8 cellular contexts compared by ENCODE assay signal in the genomic region with DNA sequence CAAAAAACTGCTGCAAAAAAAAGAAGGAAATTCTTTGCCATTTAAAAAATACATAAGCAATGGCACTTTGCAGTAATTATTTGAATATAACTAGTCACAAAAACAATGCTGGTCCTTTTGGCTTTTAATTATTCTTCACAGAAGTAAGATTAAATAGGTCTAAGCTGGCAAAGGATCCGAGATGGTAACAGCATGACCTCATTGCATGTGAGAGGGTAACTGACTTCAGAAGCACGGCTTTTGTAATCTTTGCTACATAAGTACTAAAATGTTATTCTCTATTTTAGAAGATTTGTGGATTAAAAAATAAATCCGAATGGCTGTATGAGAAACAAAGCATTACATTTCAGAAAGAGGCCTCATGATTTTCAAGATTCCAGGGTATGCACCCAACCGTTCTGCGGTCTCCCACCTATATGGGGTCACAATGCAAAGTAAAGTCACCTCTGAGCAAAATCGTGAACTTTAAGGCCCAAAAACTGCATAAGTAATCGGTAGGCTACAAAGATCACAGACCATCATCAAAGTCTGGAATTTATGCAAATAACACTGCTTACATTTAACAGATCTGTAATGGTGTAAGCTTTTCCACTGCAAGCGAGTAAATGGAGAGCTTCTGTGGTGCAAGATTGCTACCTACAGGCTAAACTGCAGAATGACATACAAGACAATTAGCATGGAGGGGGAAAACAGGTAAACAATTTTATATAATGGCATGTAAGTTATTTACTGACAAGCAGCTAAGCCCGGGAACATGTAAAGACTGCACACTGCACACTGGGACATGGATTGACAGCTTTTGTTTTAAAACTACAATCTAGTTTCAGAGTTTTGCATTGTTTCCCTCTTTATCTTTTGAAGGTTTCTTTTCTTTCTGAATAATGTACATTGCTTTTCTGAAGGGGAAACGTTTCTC.
A peak's percentile ranks its signal among the peaks of the same experiment; 100 is the strongest.
DNase-seq lines count a peak whose midpoint lies in the region; ATAC-seq and TF ChIP-seq lines count a peak whose summit lies in the region.

No MANE protein-coding gene starts in this region.

- TF ChIP-seq CTCF in heart left ventricle (IDR thresholded peaks at IDR 0.05) (peak; percentile 26 to 63 (median 50)), OCI-LY7 (conservative IDR thresholded peaks at IDR 0.05; ENCODE audit: low read length) (peak; percentile 97), uterus (IDR thresholded peaks at IDR 0.05) (peak; percentile 25 to 53 (median 42))

- ATAC-seq in heart left ventricle (peak in 3 of 4 donors; percentile 75 to 82 (median 75)), Right ventricle myocardium superior (ENCODE audit: poor library complexity) (no peak), GM21423 (IDR thresholded peaks at IDR 0.05; ENCODE audit: unreplicated experiment) (peak; percentile 86), HG03565 (IDR thresholded peaks at IDR 0.05; ENCODE audit: unreplicated experiment) (peak; percentile 98), left lobe of liver (peak; percentile 86)

- TF ChIP-seq POLR2A in heart left ventricle (IDR thresholded peaks at IDR 0.05) (no peak), uterus (IDR thresholded peaks at IDR 0.05) (no peak)

- H3K79me2 ChIP-seq in OCI-LY7 (ENCODE audit: insufficient read depth, low read depth, low read length), result no peaks in the 10 kb centered on the region

- no peak overlapping the region for H3K4me3 ChIP-seq in heart left ventricle
- no peak overlapping the region for H3K4me3 ChIP-seq in OCI-LY7 (ENCODE audit: low read depth, low read length, poor library complexity, severe bottlenecking)
- H3K4me3 ChIP-seq in uterus, result no peak overlapping the region

- POLR2A ChIA-PET in OCI-LY7 (lab: Charles Lee), result interaction anchor here (0.5 to 0.7 kb wide), 3 partner anchors 327 to 736 kb away, joined by 3 read pairs; no protein-coding TSS in a partner anchor

- CTCF ChIA-PET in OCI-LY7 (lab: Charles Lee; ENCODE audit: unreplicated experiment), result interaction anchor here (0.7 kb wide), 1 partner anchor 52 kb away, joined by 3 read pairs; no protein-coding TSS in a partner anchor

- H3K4me1 ChIP-seq in heart left ventricle, result peaks cover 0 to 5% (median 0%) of the 10 kb centered on the region in 12 donors
- H3K4me1 ChIP-seq in OCI-LY7 (ENCODE audit: insufficient read depth, low read length, poor library complexity, severe bottlenecking), result peaks cover 31% of the 10 kb centered on the region
- H3K4me1 ChIP-seq in uterus, result peaks cover 0 to 6% of the 10 kb centered on the region in 2 donors

- peak overlapping the region; percentile 57 for H3K4me2 ChIP-seq in OCI-LY7 (ENCODE audit: low read length)

- H3K9me2 ChIP-seq in OCI-LY7 (ENCODE audit: insufficient read depth, low read length), result no peaks in the 10 kb centered on the region

- in situ Hi-C loops in T47D (cut with HindIII; ENCODE audit: low pct_unique_long_range_greater_than_20kb, low sequenced_read_pairs), result no loop called here

- intact Hi-C loops in heart left ventricle (cut with DNase I) (no loop called here), Right ventricle myocardium superior (cut with DNase I) (no loop called here), OCI-LY7 (cut with micrococcal nuclease; ENCODE audit: unreplicated experiment) (loop anchor here (1.0 to 5.0 kb wide), 3 partner anchors 58 to 325 kb away; no protein-coding TSS in a partner anchor), uterus (cut with DNase I; ENCODE audit: low total_unique reads) (no loop called here)

- H3K27me3 ChIP-seq in heart left ventricle (no peaks in the 10 kb centered on the region), uterus (no peaks in the 10 kb centered on the region)

- H3K9me3 ChIP-seq in heart left ventricle (no peaks in the 10 kb centered on the region), OCI-LY7 (ENCODE audit: low read length) (no peaks in the 10 kb centered on the region), uterus (no peaks in the 10 kb centered on the region)

- no TSS peak for BruUV-seq in OCI-LY7 (replicated peaks; lab: Mats Ljungman, UMichigan)

- H3K36me3 ChIP-seq in heart left ventricle, result peaks cover 0 to 2% (median 0%) of the 10 kb centered on the region in 9 donors
- no peaks in the 10 kb centered on the region for H3K36me3 ChIP-seq in OCI-LY7 (ENCODE audit: insufficient read depth, low read length)
- no peaks in the 10 kb centered on the region for H3K36me3 ChIP-seq in uterus

- peak overlapping the region; percentile 83; the same call in 1 of the 2 replicates for H2AFZ ChIP-seq in OCI-LY7 (ENCODE audit: low read length)

- 32 to 39% (median 37%) methylated on average over 10 of the region's 10 CpGs for WGBS in heart left ventricle, 4 donors

- no peak overlapping the region for H3K27ac ChIP-seq in heart left ventricle
- no peak overlapping the region for H3K27ac ChIP-seq in OCI-LY7 (ENCODE audit: low read depth, low read length, poor library complexity, severe bottlenecking)
- H3K27ac ChIP-seq in uterus, result no peak overlapping the region

- DNase-seq in heart left ventricle (no peak), Right ventricle myocardium superior (no peak), OCI-LY7 (ENCODE audit: low spot score) (peak; percentile 79), T47D (ENCODE audit: low read depth in 1 of 2, low spot score in 1 of 2) (peak; percentile 32 to 78), left lobe of liver (ENCODE audit: low spot score) (no peak), uterus (no peak)

- H4K20me1 ChIP-seq in OCI-LY7 (ENCODE audit: insufficient read depth, low read length), result no peaks in the 10 kb centered on the region

Comparison
In these comparisons a context has a peak if more than half of its experiments do, and no peak if none do; other contexts are left out.
1. DNase-seq: peak in OCI-LY7 (single experiment) and T47D (2 of 2); none in heart left ventricle (0 of 5), Right ventricle myocardium superior (single experiment), left lobe of liver (single experiment) and uterus (0 of 2).
2. CTCF ChIP-seq: peak in every context shown above with its lines; median percentile 97 in OCI-LY7; 50 in heart left ventricle; 42 in uterus.